8 cellular contexts compared by ENCODE assay signal in genomic region chr1:180213401-180214177, GRCh38. TPM values are rescaled to one million over a fixed set of nuclear protein-coding genes. Genes with fewer than 3 reads are reported as not detected.
DNase-seq lines count a peak whose midpoint lies in the region; ATAC-seq and TF ChIP-seq lines count a peak whose summit lies in the region.

No MANE protein-coding gene starts in this region.

- no peaks in the 10 kb centered on the region for H4K20me1 ChIP-seq in DND-41 (ENCODE audit: insufficient read depth, low read length)

- H3K9ac ChIP-seq in DND-41 (ENCODE audit: low read depth, low read length): no peak overlapping the region
- no peak overlapping the region for H3K9ac ChIP-seq in trophoblast cell (ENCODE audit: low read length)

- no peak overlapping the region for H2AK5ac ChIP-seq in trophoblast cell (ENCODE audit: low read length)

- H2AFZ ChIP-seq in DND-41 (ENCODE audit: low read depth, low read length): peak overlapping the region; percentile 30
- H2AFZ ChIP-seq in trophoblast cell (ENCODE audit: insufficient read depth, low read length, poor library complexity): no peak overlapping the region

- TF ChIP-seq RAD21 in Ishikawa (IDR thresholded peaks at IDR 0.05; ENCODE audit: low read depth): no peak

- peak overlapping the region; percentile 61 for H3K4me2 ChIP-seq in DND-41 (ENCODE audit: insufficient read depth, low read length)
- H3K4me2 ChIP-seq in trophoblast cell (ENCODE audit: low read length): peak overlapping the region; percentile 33

- H4K91ac ChIP-seq in trophoblast cell (ENCODE audit: low read depth, low read length): no peak overlapping the region

- no CpG with 5 or more reads among the region's 15 CpGs for WGBS in trophoblast cell (ENCODE audit: extremely low coverage, insufficient coverage, insufficient read length)

- no peaks in the 10 kb centered on the region for H3K79me1 ChIP-seq in trophoblast cell (ENCODE audit: low read length)

- H3K4me1 ChIP-seq in DND-41 (ENCODE audit: insufficient read depth, low read length) (peaks cover 19% of the 10 kb centered on the region), trophoblast cell (ENCODE audit: control insufficient read depth in 1 of 2, insufficient read depth in 2 of 2, low read length in 2 of 2) (no peaks in the 10 kb centered on the region)

- H3K27ac ChIP-seq in DND-41 (ENCODE audit: low read length) (no peak overlapping the region; the same call in 1 of the 2 replicates), trophoblast cell (ENCODE audit: low read depth, low read length) (no peak overlapping the region)

- H4K8ac ChIP-seq in trophoblast cell (ENCODE audit: low read depth, low read length): no peak overlapping the region

- no peak overlapping the region for H3K18ac ChIP-seq in trophoblast cell (ENCODE audit: low read length)

- no peaks in the 10 kb centered on the region for H3K79me2 ChIP-seq in DND-41 (ENCODE audit: insufficient read depth, low read length)
- H3K79me2 ChIP-seq in trophoblast cell (ENCODE audit: control insufficient read depth, insufficient read depth, low read length, poor library complexity): no peaks in the 10 kb centered on the region

- ATAC-seq in DND-41 (ENCODE audit: insufficient read depth, low read depth) (peak; percentile 97), HG02885 (IDR thresholded peaks at IDR 0.05; ENCODE audit: poor library complexity, unreplicated experiment) (no peak), HG02610 (IDR thresholded peaks at IDR 0.05; ENCODE audit: unreplicated experiment) (no peak)

- peak; percentile 83 for DNase-seq in DND-41
- DNase-seq in activated gamma-delta T cell treated with anti-CD3 and anti-CD28 coated beads, Interleukin-2, amount 50 U/mL, for 16 hours (ENCODE audit: low read depth): peak; percentile 20
- DNase-seq in trophoblast cell: peak; percentile 38 to 77
- no peak for DNase-seq in NCI-H1105 (lab: John Stamatoyannopoulos, UW)
- no peak for DNase-seq in ecto neural progenitor cell (ENCODE audit: low spot score)

- H3K23ac ChIP-seq in trophoblast cell (ENCODE audit: low read length): no peak overlapping the region

- H2BK12ac ChIP-seq in trophoblast cell (ENCODE audit: low read length): no peak overlapping the region

- H4K12ac ChIP-seq in trophoblast cell (ENCODE audit: low read depth, low read length): no peak overlapping the region

- H3K4ac ChIP-seq in trophoblast cell (ENCODE audit: low read depth, low read length): no peak overlapping the region

- H3K27me3 ChIP-seq in DND-41 (ENCODE audit: insufficient read depth, low read length, poor library complexity) (no peaks in the 10 kb centered on the region), trophoblast cell (ENCODE audit: insufficient read depth, low read length) (no peaks in the 10 kb centered on the region)

- H2BK5ac ChIP-seq in trophoblast cell (ENCODE audit: low read depth, low read length, poor library complexity): no peak overlapping the region

- H3K36me3 ChIP-seq in DND-41 (ENCODE audit: insufficient read depth, low read length) (no peaks in the 10 kb centered on the region), trophoblast cell (ENCODE audit: control insufficient read depth in 1 of 2, insufficient read depth in 2 of 2, low read length in 2 of 2) (no peaks in the 10 kb centered on the region)

- H2BK120ac ChIP-seq in trophoblast cell (ENCODE audit: insufficient read depth, low read length, poor library complexity): no peak overlapping the region

- H3K9me3 ChIP-seq in DND-41 (ENCODE audit: insufficient read depth, low read length, severe bottlenecking) (no peaks in the 10 kb centered on the region), trophoblast cell (ENCODE audit: insufficient read depth, low read depth, low read length) (no peaks in the 10 kb centered on the region)

- peak; percentile 71 for TF ChIP-seq CTCF in DND-41 (IDR thresholded peaks at IDR 0.05; ENCODE audit: borderline replicate concordance, extremely low read depth, low read length, poor library complexity, severe bottlenecking)

- H3K4me3 ChIP-seq in DND-41 (ENCODE audit: low read depth in 1 of 2, low read length in 2 of 2) (peak overlapping the region in 1 of 2 experiments; percentile 48; a peak in 2 of 4 replicates), trophoblast cell (ENCODE audit: low read depth, low read length) (no peak overlapping the region)

- no peak for TF ChIP-seq EP300 in Ishikawa (IDR thresholded peaks at IDR 0.05; ENCODE audit: borderline replicate concordance)

- no peak overlapping the region for H3K14ac ChIP-seq in trophoblast cell (ENCODE audit: low read length)

TF ChIP-seq in Ishikawa, 13 proteins besides CTCF, POLR2A, EP300 and RAD21:
- no peak for TF ChIP-seq TCF12 (IDR thresholded peaks at IDR 0.05; ENCODE audit: low read depth)
- TF ChIP-seq USF1 (IDR thresholded peaks at IDR 0.05): peak; percentile 47; the same call in 1 of the 2 replicates

RNA-seq across cellular contexts. Expression of gene LHX4, which starts 16.5 kb away (rescaled TPM):
- 0.08 and 0.11 TPM in 2 replicates for polyA plus RNA-seq in trophoblast cell (2013)

RNA-seq across cellular contexts. Expression of gene QSOX1, which starts 58.9 kb away (rescaled TPM):
- 89.3 and 101 TPM in 2 replicates for polyA plus RNA-seq in trophoblast cell (2013)

Comparison
In these comparisons a context has a peak if more than half of its experiments do, and no peak if none do; other contexts are left out.
1. DNase-seq: peak in DND-41 (single experiment), activated gamma-delta T cell treated with anti-CD3 and anti-CD28 coated beads, Interleukin-2, amount 50 U/mL, for 16 hours (single experiment) and trophoblast cell (2 of 2); none in NCI-H1105 (single experiment) and ecto neural progenitor cell (single experiment).